In genomic region chr5:175378444-175379028, GRCh38 we compare ENCODE assay signal across 16 cellular contexts.
DNase-seq lines count a peak whose midpoint lies in the region; ATAC-seq and TF ChIP-seq lines count a peak whose summit lies in the region.
"Had no signal": no experiment of that assay in that cellular context is flagged by ENCODE, and none has a peak within 500 bp of the region (broad histone marks: within the 10 kb centered on the region; RNA-seq: fewer than 3 reads in every experiment).

No MANE protein-coding gene starts in this region.

- H3K4me1 ChIP-seq in mucosa of descending colon (ENCODE audit: low read depth) = peaks cover 7% of the 10 kb centered on the region
- H3K4me1 ChIP-seq: Peyer's patch had no signal

- H3K9me3 ChIP-seq in mucosa of descending colon = no peaks in the 10 kb centered on the region
- H3K9me3 ChIP-seq: Peyer's patch had no signal

- ATAC-seq in mucosa of descending colon (peak; percentile 91), HG03571 (IDR thresholded peaks at IDR 0.05; ENCODE audit: unreplicated experiment) (no peak)
- ATAC-seq: activated T-cell treated with anti-CD3 and anti-CD28 coated beads, Interleukin-2, amount 50 U/mL, for 72 hours had no signal

- H3K4me3 Mint-ChIP-seq in activated CD4-positive, alpha-beta T cell treated with anti-CD3 and anti-CD28 coated beads, Interleukin-2, amount 10 ng/mL, durations not matched to agents 24 days and 14 days = no peak overlapping the region
- H3K4me3 Mint-ChIP-seq: activated T-cell treated with anti-CD3 and anti-CD28 coated beads, Interleukin-2, amount 50 U/mL, for 72 hours; nephron had no signal

- intact Hi-C loops in mucosa of descending colon (cut with DNase I, micrococcal nuclease) = no loop called here
- intact Hi-C loops in activated CD4-positive, alpha-beta T cell treated with anti-CD3 and anti-CD28 coated beads, Interleukin-2, amount 10 ng/mL, durations not matched to agents 24 days and 14 days (cut with micrococcal nuclease) = no loop called here

- TF ChIP-seq CTCF in VCaP (conservative IDR thresholded peaks at IDR 0.05) (no peak), mucosa of descending colon (IDR thresholded peaks at IDR 0.05) (no peak)

- peaks cover 11% of the 10 kb centered on the region for H3K27me3 Mint-ChIP-seq in activated CD4-positive, alpha-beta T cell treated with anti-CD3 and anti-CD28 coated beads, Interleukin-2, amount 10 ng/mL, durations not matched to agents 24 days and 14 days

- H3K9me3 Mint-ChIP-seq in activated CD4-positive, alpha-beta T cell treated with anti-CD3 and anti-CD28 coated beads, Interleukin-2, amount 10 ng/mL, durations not matched to agents 24 days and 14 days = no peaks in the 10 kb centered on the region
- H3K9me3 Mint-ChIP-seq: activated T-cell treated with anti-CD3 and anti-CD28 coated beads, Interleukin-2, amount 50 U/mL, for 72 hours had no signal

- peak; percentile 92 for DNase-seq in DMS79 treated with DMSO at 0.1 percent for 48 hours (lab: John Stamatoyannopoulos, UW)
- peak; percentile 17 to 92 (median 66) for DNase-seq in NCI-H1417 (lab: John Stamatoyannopoulos, UW)
- DNase-seq in mucosa of descending colon = peak in 1 of 3 donors; percentile 30
- no peak for DNase-seq in NCI-H1930 (lab: John Stamatoyannopoulos, UW)
- no peak for DNase-seq in activated gamma-delta T cell treated with Interleukin-2 at 50 U/mL for 16 hours
- no peak for DNase-seq in activated CD4-positive, alpha-beta T cell treated with anti-CD3 and anti-CD28 coated beads, Interleukin-2, amount 10 ng/mL, durations not matched to agents 24 days and 14 days
- DNase-seq: activated T-cell treated with anti-CD3 and anti-CD28 coated beads, Interleukin-2, amount 50 U/mL, for 72 hours; erythroblast; kidney; NCI-H1436; Peyer's patch; stimulated activated CD8-positive, alpha-beta memory T cell treated with anti-CD3 and anti-CD28 coated beads, Interleukin-4, amount 100 ng/mL, for 48 hours had no signal

- H3K36me3 ChIP-seq in mucosa of descending colon (ENCODE audit: low read depth) = no peaks in the 10 kb centered on the region
- H3K36me3 ChIP-seq: cardiac muscle cell, Peyer's patch had no signal

- peak overlapping the region; percentile 68 for H3K27ac ChIP-seq in VCaP
- H3K27ac ChIP-seq: cardiac muscle cell, Peyer's patch had no signal

- H3K27ac Mint-ChIP-seq in activated CD4-positive, alpha-beta T cell treated with anti-CD3 and anti-CD28 coated beads, Interleukin-2, amount 10 ng/mL, durations not matched to agents 24 days and 14 days = no peak overlapping the region
- H3K27ac Mint-ChIP-seq: activated T-cell treated with anti-CD3 and anti-CD28 coated beads, Interleukin-2, amount 50 U/mL, for 72 hours; nephron had no signal

- no peaks in the 10 kb centered on the region for H3K36me3 Mint-ChIP-seq in activated CD4-positive, alpha-beta T cell treated with anti-CD3 and anti-CD28 coated beads, Interleukin-2, amount 10 ng/mL, durations not matched to agents 24 days and 14 days (ENCODE audit: low read depth)

- H3K4me1 Mint-ChIP-seq in activated CD4-positive, alpha-beta T cell treated with anti-CD3 and anti-CD28 coated beads, Interleukin-2, amount 10 ng/mL, durations not matched to agents 24 days and 14 days = no peaks in the 10 kb centered on the region
- H3K4me1 Mint-ChIP-seq: nephron had no signal

- H3K4me3 ChIP-seq in mucosa of descending colon = no peak overlapping the region
- H3K4me3 ChIP-seq: cardiac muscle cell, Peyer's patch had no signal

Comparison
In these comparisons a context has a peak if more than half of its experiments do, and no peak if none do; other contexts are left out.
1. DNase-seq: peak in DMS79 treated with DMSO at 0.1 percent for 48 hours (single experiment) and NCI-H1417 (3 of 3); none in NCI-H1930 (0 of 2), activated gamma-delta T cell treated with Interleukin-2 at 50 U/mL for 16 hours (single experiment) and activated CD4-positive, alpha-beta T cell treated with anti-CD3 and anti-CD28 coated beads, Interleukin-2, amount 10 ng/mL, durations not matched to agents 24 days and 14 days (single experiment).